17 cellular contexts compared by ENCODE assay signal in the genomic region with DNA sequence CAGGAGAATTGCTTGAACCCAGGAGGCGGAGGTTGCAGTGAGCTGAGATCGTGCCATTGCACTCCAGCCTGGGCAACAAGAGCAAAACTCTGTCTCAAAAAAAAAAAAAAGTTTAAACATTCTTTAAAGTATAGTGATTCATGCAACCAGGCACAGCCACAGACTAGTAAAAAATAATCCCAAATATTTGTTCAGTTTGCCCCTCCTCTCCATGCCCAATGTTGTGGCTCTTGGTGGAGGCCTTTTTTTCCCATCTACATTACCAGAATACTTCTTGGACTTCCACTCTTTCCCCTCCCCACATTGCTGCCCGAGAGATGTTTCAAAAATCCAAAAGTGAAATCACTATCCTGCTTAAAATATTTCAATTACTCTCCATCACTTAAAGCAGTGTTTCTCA. TPM values are rescaled to one million over a fixed set of nuclear protein-coding genes. Genes with fewer than 3 reads are reported as not detected.
A peak's percentile ranks its signal among the peaks of the same experiment; 100 is the strongest.
DNase-seq lines count a peak whose midpoint lies in the region; ATAC-seq and TF ChIP-seq lines count a peak whose summit lies in the region.
"Had no signal": no experiment of that assay in that cellular context is flagged by ENCODE, and none has a peak within 500 bp of the region (broad histone marks: within the 10 kb centered on the region; RNA-seq: fewer than 3 reads in every experiment).

No MANE protein-coding gene starts in this region.

- no peaks in the 10 kb centered on the region; the same call in 1 of the 2 replicates for H3K79me2 ChIP-seq in PC-3 (ENCODE audit: low read length)

- no peak overlapping the region for H3K4me3 ChIP-seq in PC-3 (ENCODE audit: low read length)
- H3K4me3 ChIP-seq: Peyer's patch had no signal

- H3K27ac ChIP-seq in PC-3 (ENCODE audit: low read length) = peak overlapping the region; percentile 35
- H3K27ac ChIP-seq: HL-60, Peyer's patch had no signal

- DNase-seq in AG08395 (ENCODE audit: low spot score) = peak; percentile 28
- peak; percentile 38 for DNase-seq in GM03348 (ENCODE audit: low spot score)
- DNase-seq in PC-3 = peak; percentile 77
- DNase-seq in fibroblast of peridontal ligament (ENCODE audit: extremely low read depth) = peak; percentile 43
- no peak for DNase-seq in activated effector memory CD4-positive, alpha-beta T cell treated with anti-CD3 and anti-CD28 coated beads, Interleukin-2, amount 50 U/mL, for 16 hours
- DNase-seq in left colon = no peak
- DNase-seq: CD8-positive, alpha-beta T cell; DND-41; KBM-7; NCI-H1092 treated with DMSO at 0.1 percent for 48 hours; NCI-H1694 treated with DMSO at 0.1 percent for 48 hours; NCI-H82; Peyer's patch; Right ventricle myocardium superior had no signal

- ATAC-seq in PC-3 = peak; percentile 21
- ATAC-seq in HG02981 (IDR thresholded peaks at IDR 0.05; ENCODE audit: unreplicated experiment) = no peak
- ATAC-seq in GM18868 (IDR thresholded peaks at IDR 0.05; ENCODE audit: unreplicated experiment) = no peak
- no peak for ATAC-seq in left colon
- ATAC-seq: CD8-positive, alpha-beta T cell had no signal

- CTCF ChIA-PET in PC-3 (lab: Charles Lee) = interaction anchor here (1.0 kb wide), 1 partner anchor 98 kb away, joined by 3 read pairs; no protein-coding TSS in a partner anchor

- H3F3A ChIP-seq in PC-3 (ENCODE audit: low read length, unreplicated experiment) = peaks cover 9% of the 10 kb centered on the region

- H4K20me1 ChIP-seq in PC-3 (ENCODE audit: low read length) = no peaks in the 10 kb centered on the region

- peak overlapping the region; percentile 52 for H3K4me2 ChIP-seq in PC-3 (ENCODE audit: low read length)

- no peak overlapping the region for H2AFZ ChIP-seq in PC-3 (ENCODE audit: low read length)

- H3K9me3 ChIP-seq in PC-3 (ENCODE audit: low read length) = no peaks in the 10 kb centered on the region
- H3K9me3 ChIP-seq: Peyer's patch had no signal

- intact Hi-C loops in PC-3 (cut with micrococcal nuclease) (no loop called here), left colon (cut with DNase I, micrococcal nuclease) (no loop called here)

- no peak overlapping the region for H3K9ac ChIP-seq in PC-3 (ENCODE audit: low read length)

- POLR2A ChIA-PET in PC-3 (lab: Charles Lee; ENCODE audit: unreplicated experiment) = no interaction called here

- no TSS peak for BruUV-seq in PC-3 (replicated peaks; lab: Mats Ljungman, UMichigan)

- H3K9me2 ChIP-seq in PC-3 (replicated peaks; ENCODE audit: low read length) = no peaks in the 10 kb centered on the region

- no peak for TF ChIP-seq CTCF in PC-3 (conservative IDR thresholded peaks at IDR 0.05; ENCODE audit: low read depth, low read length)

- H3K36me3 ChIP-seq in PC-3 (ENCODE audit: low read depth, low read length) = no peaks in the 10 kb centered on the region
- H3K36me3 ChIP-seq: Peyer's patch had no signal

- H3K27me3 ChIP-seq in PC-3 (ENCODE audit: low read length) = no peaks in the 10 kb centered on the region
- H3K27me3 ChIP-seq: Peyer's patch had no signal

- peaks cover 53% of the 10 kb centered on the region for H3K4me1 ChIP-seq in PC-3 (ENCODE audit: insufficient read depth, low read length)

RNA-seq across cellular contexts. Expression of a gene that starts 5.1 kb away (rescaled TPM):
- total RNA-seq in PC-3 (2014; rRNA removed) (24.2 and 26.3 TPM in 2 replicates), left colon (10 to 100 TPM; 19.8 to 22.9 TPM)

RNA-seq across cellular contexts. Expression of a gene that starts 37.3 kb away (rescaled TPM):
- total RNA-seq in PC-3 (2014; rRNA removed) (0.04 TPM in 1 of 2 replicates, not detected in the other), left colon (under 1 TPM in 1 of 2 donors, not detected in 1; 0.15 TPM)

Comparison
In these comparisons a context has a peak if more than half of its experiments do, and no peak if none do; other contexts are left out.
1. DNase-seq: peak in AG08395 (single experiment), GM03348 (single experiment), PC-3 (single experiment) and fibroblast of peridontal ligament (single experiment); none in activated effector memory CD4-positive, alpha-beta T cell treated with anti-CD3 and anti-CD28 coated beads, Interleukin-2, amount 50 U/mL, for 16 hours (single experiment) and left colon (0 of 2).